9 cellular contexts compared by ENCODE assay signal in genomic region chr11:65576232-65576866, GRCh38. TPM values are rescaled to one million over a fixed set of nuclear protein-coding genes. Genes with fewer than 3 reads are reported as not detected.
DNase-seq lines count a peak whose midpoint lies in the region; TF ChIP-seq lines count a peak whose summit lies in the region.
"Had no signal": no experiment of that assay in that cellular context is flagged by ENCODE, and none has a peak within 500 bp of the region (broad histone marks: within the 10 kb centered on the region; RNA-seq: fewer than 3 reads in every experiment).

No MANE protein-coding gene starts in this region.

- H3K27ac Mint-ChIP-seq in activated CD4-positive, alpha-beta T cell treated with anti-CD3 and anti-CD28 coated beads, Interleukin-2, amount 10 ng/mL, durations not matched to agents 7 days and 5 days: peak overlapping the region; percentile 83

- intact Hi-C loops in ascending aorta (cut with DNase I): loop anchor here (2.0 kb wide), 1 partner anchor 30 kb away; no protein-coding TSS in a partner anchor
- intact Hi-C loops in lower leg skin (cut with DNase I; ENCODE audit: low total_unique reads): loop anchor here (5.0 kb wide), 1 partner anchor 36 kb away; the partner anchor contains the start of gene MAP3K11
- intact Hi-C loops in transverse colon (cut with DNase I; ENCODE audit: low total_unique reads): loop anchor here (5.0 kb wide), 1 partner anchor 34 kb away; no protein-coding TSS in a partner anchor

- in situ Hi-C loops in transverse colon (cut with MboI; ENCODE audit: low pct_ligation_motif_present in 1 of 4, low pct_unique_long_range_greater_than_20kb in 1 of 4, low sequenced_read_pairs in 3 of 4): no loop called here

- H3K27ac ChIP-seq in ascending aorta: peak overlapping the region; percentile 96 to 99
- peak overlapping the region; percentile 96 to 98 (median 96) for H3K27ac ChIP-seq in transverse colon

- DNase-seq in activated CD4-positive, alpha-beta T cell treated with anti-CD3 and anti-CD28 coated beads, Interleukin-2, amount 10 ng/mL, durations not matched to agents 7 days and 5 days: no peak
- DNase-seq in activated CD4-positive, alpha-beta T cell treated with anti-CD3 and anti-CD28 coated beads, Interleukin-2, amount 50 U/mL, for 4 hours: no peak
- DNase-seq in ascending aorta (ENCODE audit: low spot score in 2 of 2): no peak
- DNase-seq in lower leg skin (ENCODE audit: low spot score in 2 of 2): no peak
- DNase-seq in transverse colon: no peak
- no peak for DNase-seq in COR-L47 (lab: John Stamatoyannopoulos, UW)
- DNase-seq in stimulated activated CD4-positive, alpha-beta T cell treated with anti-CD3 and anti-CD28 coated beads, Interleukin-2, amount 100 ng/mL, for 48 hours: no peak
- no peak for DNase-seq in NCI-H1694 (lab: John Stamatoyannopoulos, UW)

- no peaks in the 10 kb centered on the region for H3K9me3 Mint-ChIP-seq in activated CD4-positive, alpha-beta T cell treated with anti-CD3 and anti-CD28 coated beads, Interleukin-2, amount 10 ng/mL, durations not matched to agents 7 days and 5 days

- TF ChIP-seq CTCF in ascending aorta (IDR thresholded peaks at IDR 0.05) (no peak), lower leg skin (IDR thresholded peaks at IDR 0.05) (no peak), transverse colon (IDR thresholded peaks at IDR 0.05) (no peak)

- no peak for TF ChIP-seq EP300 in transverse colon (IDR thresholded peaks at IDR 0.05; ENCODE audit: low read depth)

- H3K9me3 ChIP-seq in ascending aorta (no peaks in the 10 kb centered on the region), transverse colon (no peaks in the 10 kb centered on the region)

- H3K4me1 Mint-ChIP-seq in activated CD4-positive, alpha-beta T cell treated with anti-CD3 and anti-CD28 coated beads, Interleukin-2, amount 10 ng/mL, durations not matched to agents 7 days and 5 days: peaks cover 40% of the 10 kb centered on the region

- peak overlapping the region; percentile 95 to 98 for H3K4me3 ChIP-seq in ascending aorta
- peak overlapping the region; percentile 49 for H3K4me3 ChIP-seq in lower leg skin (ENCODE audit: low read depth, poor library complexity, severe bottlenecking)
- peak overlapping the region; percentile 80 to 94 (median 86) for H3K4me3 ChIP-seq in transverse colon

- CTCF ChIA-PET in activated CD4-positive, alpha-beta T cell treated with anti-CD3 and anti-CD28 coated beads, Interleukin-2, amount 10 ng/mL, durations not matched to agents 7 days and 5 days (lab: Charles Lee): interaction anchor here (0.6 to 3.6 kb wide), 9 partner anchors 10 to 217 kb away, joined by 3 to 40 read pairs (median 6); partner anchors contain the start of genes MAP3K11 and PCNX3

- WGBS in lower leg skin, 2 donors: 0 to 5% methylated on average over 15 to 25 of the region's 26 CpGs
- 4% methylated on average over 21 of the region's 26 CpGs; no CpG with 5 or more reads in 1 of the 2 donors for WGBS in transverse colon (ENCODE audit: low coverage in 1 of 2), 2 donors

- H3K36me3 Mint-ChIP-seq in activated CD4-positive, alpha-beta T cell treated with anti-CD3 and anti-CD28 coated beads, Interleukin-2, amount 10 ng/mL, durations not matched to agents 7 days and 5 days (ENCODE audit: low read depth): peaks cover 41% of the 10 kb centered on the region

- H3K27me3 ChIP-seq in ascending aorta (no peaks in the 10 kb centered on the region), transverse colon (no peaks in the 10 kb centered on the region)

- H3K4me1 ChIP-seq in ascending aorta (peaks cover 21 to 37% of the 10 kb centered on the region in 2 donors), transverse colon (peaks cover 38 to 65% (median 55%) of the 10 kb centered on the region in 4 donors)

- TF ChIP-seq POLR2A in lower leg skin (IDR thresholded peaks at IDR 0.05): no peak
- no peak for TF ChIP-seq POLR2A in transverse colon (IDR thresholded peaks at IDR 0.05)

- POLR2A ChIA-PET in activated CD4-positive, alpha-beta T cell treated with anti-CD3 and anti-CD28 coated beads, Interleukin-2, amount 10 ng/mL, durations not matched to agents 7 days and 5 days (lab: Charles Lee): interaction anchor here (0.6 kb wide), 1 partner anchor 246 kb away, joined by 4 read pairs; no protein-coding TSS in a partner anchor

- no peaks in the 10 kb centered on the region for H3K27me3 Mint-ChIP-seq in activated CD4-positive, alpha-beta T cell treated with anti-CD3 and anti-CD28 coated beads, Interleukin-2, amount 10 ng/mL, durations not matched to agents 7 days and 5 days

- peak overlapping the region; percentile 83 for H3K4me3 Mint-ChIP-seq in activated CD4-positive, alpha-beta T cell treated with anti-CD3 and anti-CD28 coated beads, Interleukin-2, amount 10 ng/mL, durations not matched to agents 7 days and 5 days

- H3K36me3 ChIP-seq in ascending aorta (peaks cover 31 to 33% of the 10 kb centered on the region in 2 donors), transverse colon (peaks cover 0 to 16% (median 6%) of the 10 kb centered on the region in 4 donors)

RNA-seq across cellular contexts. Expression of gene EHBP1L1, which starts 0.5 kb away (rescaled TPM):
- total RNA-seq in activated CD4-positive, alpha-beta T cell treated with anti-CD3 and anti-CD28 coated beads, Interleukin-2, amount 10 ng/mL, durations not matched to agents 7 days and 5 days: 10 to 100 TPM; 69.2 to 96.7 TPM
- total RNA-seq in ascending aorta (418 TPM), lower leg skin (10 to 100 TPM; 40.5 to 71.0 (median 57.3) TPM), transverse colon (100 to 1,000 TPM in 2 of 4 donors, 10 to 100 TPM in 2; 90.2 to 215 (median 106) TPM)

RNA-seq across cellular contexts. Expression of gene FAM89B, which starts 4.0 kb away (rescaled TPM):
- 10 to 100 TPM; 34.1 to 42.1 TPM for total RNA-seq in activated CD4-positive, alpha-beta T cell treated with anti-CD3 and anti-CD28 coated beads, Interleukin-2, amount 10 ng/mL, durations not matched to agents 7 days and 5 days
- total RNA-seq in ascending aorta: 104 TPM
- total RNA-seq in lower leg skin: 10 to 100 TPM; 57.8 to 73.3 (median 61.2) TPM
- total RNA-seq in transverse colon: 100 to 1,000 TPM in 1 of 4 donors, 10 to 100 TPM in 3; 25.2 to 254 (median 51.6) TPM

RNA-seq across cellular contexts. Expression of gene ZNRD2, which starts 6.1 kb away (rescaled TPM):
- total RNA-seq in activated CD4-positive, alpha-beta T cell treated with anti-CD3 and anti-CD28 coated beads, Interleukin-2, amount 10 ng/mL, durations not matched to agents 7 days and 5 days: 10 to 100 TPM; 32.4 to 35.4 TPM
- total RNA-seq in ascending aorta (157 TPM), lower leg skin (10 to 100 TPM; 41.9 to 62.9 (median 50.6) TPM), transverse colon (10 to 100 TPM in 3 of 4 donors, 1 to 10 TPM in 1; 6.4 to 38.4 (median 27.9) TPM)

RNA-seq across cellular contexts. Expression of gene LTBP3, which starts 18.2 kb away (rescaled TPM):
- 10 to 100 TPM; 80.2 to 92.5 TPM for total RNA-seq in activated CD4-positive, alpha-beta T cell treated with anti-CD3 and anti-CD28 coated beads, Interleukin-2, amount 10 ng/mL, durations not matched to agents 7 days and 5 days
- 702 TPM for total RNA-seq in ascending aorta
- total RNA-seq in lower leg skin: 100 to 1,000 TPM in 2 of 4 donors, 10 to 100 TPM in 2; 71.9 to 113 (median 100) TPM
- total RNA-seq in transverse colon: 100 to 1,000 TPM in 2 of 4 donors, 10 to 100 TPM in 2; 48.7 to 467 (median 140) TPM

RNA-seq across cellular contexts. Expression of gene KCNK7, which starts 19.3 kb away (rescaled TPM):
- 1 to 10 TPM in 1 of 2 experiments, under 1 TPM in 1; 1.00 to 3.3 TPM for total RNA-seq in activated CD4-positive, alpha-beta T cell treated with anti-CD3 and anti-CD28 coated beads, Interleukin-2, amount 10 ng/mL, durations not matched to agents 7 days and 5 days
- not detected for total RNA-seq in ascending aorta
- 100 to 1,000 TPM; 168 to 197 (median 184) TPM for total RNA-seq in lower leg skin
- total RNA-seq in transverse colon: 1 to 10 TPM in 1 of 4 donors, under 1 TPM in 1, not detected in 2; 0.27 to 1.6 TPM
- total RNA-seq: SK-MEL-5 had no signal
